28 cellular contexts compared by ENCODE assay signal in genomic region chr6:133583907-133584306, GRCh38.
"Had no signal": no experiment of that assay in that cellular context is flagged by ENCODE, and none has a peak within 500 bp of the region (broad histone marks: within the 10 kb centered on the region; RNA-seq: fewer than 3 reads in every experiment).

No MANE protein-coding gene starts in this region.

- H2AFZ ChIP-seq: hepatocyte had no signal

- H3K4me3 ChIP-seq: colonic mucosa, coronary artery, dorsolateral prefrontal cortex, esophagus muscularis mucosa, esophagus squamous epithelium, gastrocnemius medialis, gastroesophageal sphincter, heart left ventricle, heart right ventricle, hepatocyte had no signal

- DNase-seq: colonic mucosa; cortex of kidney; dermis blood vessel endothelial cell; dorsolateral prefrontal cortex; effector CD4-positive, alpha-beta T cell; effector CD8-positive, alpha-beta T cell; effector memory CD4-positive, alpha-beta T cell; effector memory CD8-positive, alpha-beta T cell; endodermal cell; erythroblast; esophagus squamous epithelium; foreskin fibroblast; foreskin keratinocyte; foreskin melanocyte; gastrocnemius medialis; glutamatergic neuron; head of caudate nucleus; heart left ventricle; heart right ventricle had no signal

- FAIRE-seq: colon, endothelial cell of umbilical vein, frontal cortex had no signal

- H3K79me2 ChIP-seq: hepatocyte had no signal

- H3K27ac ChIP-seq: colonic mucosa, coronary artery, dorsolateral prefrontal cortex, epithelial cell of prostate, esophagus muscularis mucosa, esophagus squamous epithelium, foreskin keratinocyte, gastrocnemius medialis, gastroesophageal sphincter, heart left ventricle, heart right ventricle, hepatocyte had no signal

- H3K4me2 ChIP-seq: hepatocyte had no signal

- H3K36me3 ChIP-seq: colonic mucosa, esophagus muscularis mucosa, esophagus squamous epithelium, gastrocnemius medialis, gastroesophageal sphincter, heart left ventricle, heart right ventricle had no signal

- H3K4me1 ChIP-seq: colonic mucosa, esophagus muscularis mucosa, esophagus squamous epithelium, foreskin keratinocyte, gastroesophageal sphincter, heart left ventricle, heart right ventricle had no signal

- H3K9me3 ChIP-seq: colonic mucosa, esophagus muscularis mucosa, esophagus squamous epithelium, gastrocnemius medialis, gastroesophageal sphincter had no signal

- H3K27me3 ChIP-seq: colonic mucosa, dorsolateral prefrontal cortex, esophagus muscularis mucosa, esophagus squamous epithelium, gastrocnemius medialis, gastroesophageal sphincter, heart left ventricle, heart right ventricle, hepatocyte had no signal

- ATAC-seq: effector memory CD8-positive, alpha-beta T cell; esophagus mucosa; foreskin keratinocyte; gastrocnemius medialis; gastroesophageal sphincter; heart left ventricle; heart right ventricle had no signal
